ENCODE assay signal across 17 cellular contexts in genomic region chr17:57684711-57685498, GRCh38.
"Had no signal": no experiment of that assay in that cellular context is flagged by ENCODE, and none has a peak within 500 bp of the region (broad histone marks: within the 10 kb centered on the region; RNA-seq: fewer than 3 reads in every experiment).

No MANE protein-coding gene starts in this region.

- H3K4me3 ChIP-seq: cardiac muscle cell, gastrocnemius medialis, heart right ventricle, left lung, tibial artery had no signal

- H3K27me3 Mint-ChIP-seq: memory B cell had no signal

- H3K4me3 Mint-ChIP-seq: activated T-helper 1 cell treated with anti-CD3 and anti-CD28 coated beads, Interleukin-12 subunit alpha, Interleukin-12 subunit beta, Interleukin-2, Interleukin-4 antibody, amounts not matched to agents 30 ng/mL and 10 ng/mL and 1 ng/mL, durations not matched to agents 14 hours and 24 hours and 36 hours; memory B cell; nephron; T-helper 2 cell treated with Interferon-gamma antibody and Interleukin-4, amounts not matched to agents 5 μg/mL and 100 μg/mL, for 36 hours had no signal

- H3K4me1 Mint-ChIP-seq: memory B cell, nephron had no signal

- H3K27me3 ChIP-seq: cardiac muscle cell, gastrocnemius medialis, heart right ventricle, left lung, tibial artery had no signal

- H3K9me3 Mint-ChIP-seq: activated T-helper 1 cell treated with anti-CD3 and anti-CD28 coated beads, Interleukin-12 subunit alpha, Interleukin-12 subunit beta, Interleukin-2, Interleukin-4 antibody, amounts not matched to agents 30 ng/mL and 10 ng/mL and 1 ng/mL, durations not matched to agents 14 hours and 24 hours and 36 hours; memory B cell; T-helper 2 cell treated with Interferon-gamma antibody and Interleukin-4, amounts not matched to agents 5 μg/mL and 100 μg/mL, for 36 hours had no signal

- DNase-seq: activated CD4-positive, alpha-beta T cell treated with anti-CD3 and anti-CD28 coated beads, Interleukin-2, amount 50 U/mL, for 4 hours; activated CD4-positive, CD25-positive, alpha-beta regulatory T cell treated with anti-CD3 and anti-CD28 coated beads, Interleukin-2, amount 50 U/mL, for 72 hours; activated naive CD4-positive, alpha-beta T cell; effector CD4-positive, alpha-beta T cell; gastrocnemius medialis; heart right ventricle; left lung; stimulated activated CD4-positive, alpha-beta T cell treated with anti-CD3 and anti-CD28 coated beads, Interleukin-4, amount 100 ng/mL, for 1 hour; stimulated activated CD8-positive, alpha-beta memory T cell treated with anti-CD3 and anti-CD28 coated beads, Interleukin-4, amount 100 ng/mL, for 48 hours; tibial artery had no signal

- FAIRE-seq: astrocyte, keratinocyte had no signal

- H3K27ac Mint-ChIP-seq: activated T-helper 1 cell treated with anti-CD3 and anti-CD28 coated beads, Interleukin-12 subunit alpha, Interleukin-12 subunit beta, Interleukin-2, Interleukin-4 antibody, amounts not matched to agents 30 ng/mL and 10 ng/mL and 1 ng/mL, durations not matched to agents 14 hours and 24 hours and 36 hours; memory B cell; nephron; T-helper 2 cell treated with Interferon-gamma antibody and Interleukin-4, amounts not matched to agents 5 μg/mL and 100 μg/mL, for 36 hours had no signal

- ATAC-seq: gastrocnemius medialis, left lung had no signal

- H3K4me1 ChIP-seq: gastrocnemius medialis, heart right ventricle, left lung, tibial artery had no signal

- H3K9me3 ChIP-seq: gastrocnemius medialis, heart right ventricle, left lung, tibial artery had no signal

- H3K36me3 ChIP-seq: cardiac muscle cell, gastrocnemius medialis, left lung, tibial artery had no signal

- H3K27ac ChIP-seq: cardiac muscle cell, gastrocnemius medialis, heart right ventricle, left lung, tibial artery had no signal
